12 cellular contexts compared by ENCODE assay signal in genomic region chr11:100908746-100909145, GRCh38.
DNase-seq lines count a peak whose midpoint lies in the region; ATAC-seq and TF ChIP-seq lines count a peak whose summit lies in the region.
"Had no signal": no experiment of that assay in that cellular context is flagged by ENCODE, and none has a peak within 500 bp of the region (broad histone marks: within the 10 kb centered on the region; RNA-seq: fewer than 3 reads in every experiment).

No MANE protein-coding gene starts in this region.

- no peaks in the 10 kb centered on the region for H3K4me1 ChIP-seq in naive thymus-derived CD4-positive, alpha-beta T cell (ENCODE audit: control insufficient read depth in 2 of 2, insufficient read depth in 2 of 2, low read length in 2 of 2)

- H3K4me3 Mint-ChIP-seq in naive thymus-derived CD4-positive, alpha-beta T cell = no peak overlapping the region
- H3K4me3 Mint-ChIP-seq in activated CD4-positive, alpha-beta T cell treated with anti-CD3 and anti-CD28 coated beads for 36 hours = no peak overlapping the region
- H3K4me3 Mint-ChIP-seq: stimulated activated effector memory CD8-positive, alpha-beta T cell treated with anti-CD3 and anti-CD28 coated beads, Interleukin-12 subunit alpha, Interleukin-12 subunit beta, amount 100 ng/mL, for 72 hours had no signal

- no peaks in the 10 kb centered on the region for H3K4me1 Mint-ChIP-seq in naive thymus-derived CD4-positive, alpha-beta T cell
- H3K4me1 Mint-ChIP-seq in activated CD4-positive, alpha-beta T cell treated with anti-CD3 and anti-CD28 coated beads for 36 hours = no peaks in the 10 kb centered on the region
- H3K4me1 Mint-ChIP-seq: stimulated activated effector memory CD8-positive, alpha-beta T cell treated with anti-CD3 and anti-CD28 coated beads, Interleukin-12 subunit alpha, Interleukin-12 subunit beta, amount 100 ng/mL, for 72 hours had no signal

- intact Hi-C loops in naive thymus-derived CD4-positive, alpha-beta T cell (cut with micrococcal nuclease) = no loop called here
- intact Hi-C loops in activated CD4-positive, alpha-beta T cell treated with anti-CD3 and anti-CD28 coated beads for 36 hours (cut with DNase I, micrococcal nuclease) = no loop called here

- peak; percentile 23 for DNase-seq in HT1080 (ENCODE audit: low read depth)
- DNase-seq in kidney tubule cell (ENCODE audit: low spot score) = peak; percentile 34
- no peak for DNase-seq in NCI-H2107 (lab: John Stamatoyannopoulos, UW)
- no peak for DNase-seq in naive thymus-derived CD4-positive, alpha-beta T cell
- no peak for DNase-seq in activated CD4-positive, alpha-beta T cell treated with anti-CD3 and anti-CD28 coated beads for 36 hours
- no peak for DNase-seq in GM13976 (ENCODE audit: low spot score)
- DNase-seq: cerebellar nuclear complex, small intestine, SW 1271 had no signal

- CTCF ChIA-PET in naive thymus-derived CD4-positive, alpha-beta T cell (lab: Charles Lee) = no interaction called here
- CTCF ChIA-PET in activated CD4-positive, alpha-beta T cell treated with anti-CD3 and anti-CD28 coated beads for 36 hours (lab: Charles Lee) = no interaction called here

- in situ Hi-C loops in GM13976 (cut with MboI; ENCODE audit: low sequenced_read_pairs, unreplicated experiment) = no loop called here

- H3K4me3 ChIP-seq in naive thymus-derived CD4-positive, alpha-beta T cell (ENCODE audit: low read length) = no peak overlapping the region

- no peaks in the 10 kb centered on the region for H3K36me3 Mint-ChIP-seq in naive thymus-derived CD4-positive, alpha-beta T cell
- no peaks in the 10 kb centered on the region for H3K36me3 Mint-ChIP-seq in activated CD4-positive, alpha-beta T cell treated with anti-CD3 and anti-CD28 coated beads for 36 hours (ENCODE audit: low read depth)
- H3K36me3 Mint-ChIP-seq: stimulated activated effector memory CD8-positive, alpha-beta T cell treated with anti-CD3 and anti-CD28 coated beads, Interleukin-12 subunit alpha, Interleukin-12 subunit beta, amount 100 ng/mL, for 72 hours had no signal

- peak; percentile 72 for ATAC-seq in GM18867 (IDR thresholded peaks at IDR 0.05; ENCODE audit: unreplicated experiment)
- peak; percentile 68 for ATAC-seq in HG02642 (IDR thresholded peaks at IDR 0.05; ENCODE audit: poor library complexity, unreplicated experiment)
- ATAC-seq in naive thymus-derived CD4-positive, alpha-beta T cell = no peak
- no peak for ATAC-seq in activated CD4-positive, alpha-beta T cell treated with anti-CD3 and anti-CD28 coated beads for 36 hours
- ATAC-seq: stimulated activated effector memory CD8-positive, alpha-beta T cell treated with anti-CD3 and anti-CD28 coated beads, Interleukin-12 subunit alpha, Interleukin-12 subunit beta, amount 100 ng/mL, for 72 hours had no signal

- H3K36me3 ChIP-seq in naive thymus-derived CD4-positive, alpha-beta T cell (ENCODE audit: control insufficient read depth in 2 of 3, insufficient read depth in 3 of 3, low read length in 3 of 3) = no peaks in the 10 kb centered on the region

- peaks cover 0 to 8% (median 0%) of the 10 kb centered on the region in 11 donors for H3K9me3 Mint-ChIP-seq in naive thymus-derived CD4-positive, alpha-beta T cell
- no peaks in the 10 kb centered on the region for H3K9me3 Mint-ChIP-seq in activated CD4-positive, alpha-beta T cell treated with anti-CD3 and anti-CD28 coated beads for 36 hours (ENCODE audit: low read depth)

- POLR2A ChIA-PET in naive thymus-derived CD4-positive, alpha-beta T cell (lab: Charles Lee) = no interaction called here
- POLR2A ChIA-PET in activated CD4-positive, alpha-beta T cell treated with anti-CD3 and anti-CD28 coated beads for 36 hours (lab: Charles Lee) = no interaction called here

- H3K9me3 ChIP-seq in naive thymus-derived CD4-positive, alpha-beta T cell (ENCODE audit: control insufficient read depth in 2 of 3, low read length in 3 of 3) = no peaks in the 10 kb centered on the region

- no peak for TF ChIP-seq CTCF in GM13976 (IDR thresholded peaks at IDR 0.05; ENCODE audit: borderline replicate concordance, control extremely low read depth, extremely low read depth, insufficient read depth, missing control alignments)

- H3K27me3 ChIP-seq in naive thymus-derived CD4-positive, alpha-beta T cell (ENCODE audit: control insufficient read depth in 2 of 2, insufficient read depth in 2 of 2, low read length in 2 of 2) = no peaks in the 10 kb centered on the region

- peaks cover 0 to 3% (median 0%) of the 10 kb centered on the region in 5 donors for H3K27me3 Mint-ChIP-seq in naive thymus-derived CD4-positive, alpha-beta T cell
- no peaks in the 10 kb centered on the region for H3K27me3 Mint-ChIP-seq in activated CD4-positive, alpha-beta T cell treated with anti-CD3 and anti-CD28 coated beads for 36 hours

- H3K27ac Mint-ChIP-seq in naive thymus-derived CD4-positive, alpha-beta T cell = no peak overlapping the region
- H3K27ac Mint-ChIP-seq in activated CD4-positive, alpha-beta T cell treated with anti-CD3 and anti-CD28 coated beads for 36 hours = no peak overlapping the region
- H3K27ac Mint-ChIP-seq: stimulated activated effector memory CD8-positive, alpha-beta T cell treated with anti-CD3 and anti-CD28 coated beads, Interleukin-12 subunit alpha, Interleukin-12 subunit beta, amount 100 ng/mL, for 72 hours had no signal

- H3K27ac ChIP-seq in naive thymus-derived CD4-positive, alpha-beta T cell (ENCODE audit: low read depth, low read length) = no peak overlapping the region

Comparison
In these comparisons a context has a peak if more than half of its experiments do, and no peak if none do; other contexts are left out.
1. ATAC-seq: peak in GM18867 (single experiment) and HG02642 (single experiment); none in naive thymus-derived CD4-positive, alpha-beta T cell (single experiment) and activated CD4-positive, alpha-beta T cell treated with anti-CD3 and anti-CD28 coated beads for 36 hours (single experiment).
2. DNase-seq: peak in HT1080 (single experiment) and kidney tubule cell (single experiment); none in NCI-H2107 (single experiment), naive thymus-derived CD4-positive, alpha-beta T cell (0 of 9), activated CD4-positive, alpha-beta T cell treated with anti-CD3 and anti-CD28 coated beads for 36 hours (single experiment) and GM13976 (single experiment).